In genomic region chr1:70415882-70416281, GRCh38 we compare ENCODE assay signal across 29 cellular contexts. TPM values are rescaled to one million over a fixed set of nuclear protein-coding genes. Genes with fewer than 3 reads are reported as not detected.
DNase-seq lines count a peak whose midpoint lies in the region; ATAC-seq, FAIRE-seq and TF ChIP-seq lines count a peak whose summit lies in the region.
"Had no signal": no experiment of that assay in that cellular context is flagged by ENCODE, and none has a peak within 500 bp of the region (broad histone marks: within the 10 kb centered on the region; RNA-seq: fewer than 3 reads in every experiment).

No MANE protein-coding gene starts in this region.

- DNase-seq in GM12891 (ENCODE audit: insufficient read length, low spot score) (no peak), GM19239 (ENCODE audit: insufficient read length, low spot score) (no peak), kidney tubule cell (ENCODE audit: low spot score) (no peak), germinal center (ENCODE audit: low spot score) (no peak), posterior vena cava (ENCODE audit: low spot score) (no peak)
- DNase-seq: activated gamma-delta T cell treated with Interleukin-2 at 50 U/mL for 16 hours; activated naive CD8-positive, alpha-beta T cell treated with anti-CD3 and anti-CD28 coated beads, Interleukin-2, amount 50 U/mL, for 24 hours; activated T-cell treated with anti-CD3 and anti-CD28 coated beads, Interleukin-2, amount 50 U/mL, for 1 hour; Calu3; caudate nucleus; DND-41; gastrocnemius medialis; GM23248; KG1; left cardiac atrium; NCI-H1436; NCI-H510A; NK-92 treated with Interleukin-12 subunit alpha and Interleukin-12 subunit beta, amount 100 ng/mL, for 24 hours; pancreas; SHP77; stimulated activated CD4-positive, alpha-beta T cell treated with anti-CD3 and anti-CD28 coated beads, Interleukin-1b, Interleukin-23, amount 100 ng/mL, for 48 hours; stomach; thyroid gland; WERI-Rb-1 had no signal

- TF ChIP-seq POLR2A in GM12891 (IDR thresholded peaks at IDR 0.05; ENCODE audit: low read depth, low read length) = no peak

- FAIRE-seq in GM12891 (lab: Jason Lieb, UNC) (no peak), GM19239 (lab: Jason Lieb, UNC) (peak; percentile 28)
- FAIRE-seq: endometrium, pancreas had no signal

- peak; percentile 14 for ATAC-seq in GM21786 (IDR thresholded peaks at IDR 0.05; ENCODE audit: unreplicated experiment)
- peak; percentile 19 for ATAC-seq in HG03342 (IDR thresholded peaks at IDR 0.05; ENCODE audit: unreplicated experiment)
- no peak for ATAC-seq in activated CD4-positive, CD25-positive, alpha-beta regulatory T cell treated with anti-CD3 and anti-CD28 coated beads, Interleukin-2, amount 50 U/mL, for 24 hours
- ATAC-seq: activated naive CD8-positive, alpha-beta T cell treated with anti-CD3 and anti-CD28 coated beads, Interleukin-2, amount 50 U/mL, for 24 hours; gastrocnemius medialis; left cardiac atrium; Panc1; pancreas had no signal

- intact Hi-C loops in posterior vena cava (cut with DNase I) = loop anchor here in 1 of 2 donors (10.0 kb wide), 1 partner anchor 61 kb away; the partner anchor contains the start of gene ANKRD13C

TF ChIP-seq in GM12891, 5 proteins besides CTCF, POLR2A, EP300 and RAD21:
- no peak for TF ChIP-seq TAF1 (IDR thresholded peaks at IDR 0.05; ENCODE audit: low read depth, low read length)
- peak; percentile 68 for TF ChIP-seq SPI1 (IDR thresholded peaks at IDR 0.05; ENCODE audit: low read depth, low read length)

RNA-seq across cellular contexts. Expression of gene CTH, which starts 4.8 kb away (rescaled TPM):
- polyA plus RNA-seq in GM12891 (2012; ENCODE audit: low read depth, missing spikeins) = 7.8 TPM
- total RNA-seq in posterior vena cava = 1 to 10 TPM in 1 of 2 donors, under 1 TPM in 1; 0.76 to 2.5 TPM

Comparison
In these comparisons a context has a peak if more than half of its experiments do, and no peak if none do; other contexts are left out.
1. ATAC-seq: peak in GM21786 (single experiment) and HG03342 (single experiment); none in activated CD4-positive, CD25-positive, alpha-beta regulatory T cell treated with anti-CD3 and anti-CD28 coated beads, Interleukin-2, amount 50 U/mL, for 24 hours (0 of 2).